Comparison of ENCODE assay signal across 1 cellular context in genomic region chr5:131167615-131168014, GRCh38.
A peak's percentile ranks its signal among the peaks of the same experiment; 100 is the strongest.
TF ChIP-seq lines count a peak whose summit lies in the region.

No MANE protein-coding gene starts in this region.

TF ChIP-seq in K562, 482 proteins besides CTCF, POLR2A, EP300 and RAD21:
- TF ChIP-seq, protein P1, sequence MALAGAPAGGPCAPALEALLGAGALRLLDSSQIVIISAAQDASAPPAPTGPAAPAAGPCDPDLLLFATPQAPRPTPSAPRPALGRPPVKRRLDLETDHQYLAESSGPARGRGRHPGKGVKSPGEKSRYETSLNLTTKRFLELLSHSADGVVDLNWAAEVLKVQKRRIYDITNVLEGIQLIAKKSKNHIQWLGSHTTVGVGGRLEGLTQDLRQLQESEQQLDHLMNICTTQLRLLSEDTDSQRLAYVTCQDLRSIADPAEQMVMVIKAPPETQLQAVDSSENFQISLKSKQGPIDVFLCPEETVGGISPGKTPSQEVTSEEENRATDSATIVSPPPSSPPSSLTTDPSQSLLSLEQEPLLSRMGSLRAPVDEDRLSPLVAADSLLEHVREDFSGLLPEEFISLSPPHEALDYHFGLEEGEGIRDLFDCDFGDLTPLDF (CRISPR knock-in tag; IDR thresholded peaks at IDR 0.05), result peak; percentile 41; the same call in 1 of the 2 replicates
- TF ChIP-seq ZNF146 (CRISPR knock-in tag; IDR thresholded peaks at IDR 0.05; ENCODE audit: unreplicated experiment) (no peak), FOXA3 (CRISPR knock-in tag; conservative IDR thresholded peaks at IDR 0.05 in 1 of 2, IDR thresholded peaks at IDR 0.05 in 1 of 2) (no peak), HDAC1 (IDR thresholded peaks at IDR 0.05) (peak in 1 of 2 experiments; percentile 47; a peak in 1 of 4 replicates), ZC3H4 (CRISPR knock-in tag; IDR thresholded peaks at IDR 0.05; ENCODE audit: borderline replicate concordance) (no peak), EGR1 (conservative IDR thresholded peaks at IDR 0.05) (no peak), EP400 (IDR thresholded peaks at IDR 0.05) (0 out of 2 replicates have a peak, but pooled peaks have one; percentile 8), KDM1A (IDR thresholded peaks at IDR 0.05) (peak in 1 of 2 experiments; percentile 72; a peak in 2 of 4 replicates), ZC3H11A (IDR thresholded peaks at IDR 0.05; ENCODE audit: low read depth, low read length) (no peak), FOXP1 (CRISPR knock-in tag; IDR thresholded peaks at IDR 0.05) (no peak), ZBTB8A (IDR thresholded peaks at IDR 0.05; ENCODE audit: partially characterized antibody) (peak; percentile 53), CREBBP (IDR thresholded peaks at IDR 0.05; ENCODE audit: low read depth, low read length) (no peak), KAT7 (CRISPR knock-in tag; IDR thresholded peaks at IDR 0.05; ENCODE audit: borderline replicate concordance) (no peak), HMGN3 (IDR thresholded peaks at IDR 0.05; ENCODE audit: borderline replicate concordance, extremely low read depth, insufficient read length, low read depth, low read length) (no peak), HDAC6 (IDR thresholded peaks at IDR 0.05; ENCODE audit: low read depth, low read length) (no peak)
- TF ChIP-seq, protein P2, sequence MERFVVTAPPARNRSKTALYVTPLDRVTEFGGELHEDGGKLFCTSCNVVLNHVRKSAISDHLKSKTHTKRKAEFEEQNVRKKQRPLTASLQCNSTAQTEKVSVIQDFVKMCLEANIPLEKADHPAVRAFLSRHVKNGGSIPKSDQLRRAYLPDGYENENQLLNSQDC (CRISPR knock-in tag; IDR thresholded peaks at IDR 0.05), result no peak
- TF ChIP-seq, protein P3, sequence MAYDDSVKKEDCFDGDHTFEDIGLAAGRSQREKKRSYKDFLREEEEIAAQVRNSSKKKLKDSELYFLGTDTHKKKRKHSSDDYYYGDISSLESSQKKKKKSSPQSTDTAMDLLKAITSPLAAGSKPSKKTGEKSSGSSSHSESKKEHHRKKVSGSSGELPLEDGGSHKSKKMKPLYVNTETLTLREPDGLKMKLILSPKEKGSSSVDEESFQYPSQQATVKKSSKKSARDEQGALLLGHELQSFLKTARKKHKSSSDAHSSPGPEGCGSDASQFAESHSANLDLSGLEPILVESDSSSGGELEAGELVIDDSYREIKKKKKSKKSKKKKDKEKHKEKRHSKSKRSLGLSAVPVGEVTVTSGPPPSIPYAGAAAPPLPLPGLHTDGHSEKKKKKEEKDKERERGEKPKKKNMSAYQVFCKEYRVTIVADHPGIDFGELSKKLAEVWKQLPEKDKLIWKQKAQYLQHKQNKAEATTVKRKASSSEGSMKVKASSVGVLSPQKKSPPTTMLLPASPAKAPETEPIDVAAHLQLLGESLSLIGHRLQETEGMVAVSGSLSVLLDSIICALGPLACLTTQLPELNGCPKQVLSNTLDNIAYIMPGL (CRISPR knock-in tag; IDR thresholded peaks at IDR 0.05), result no peak
- TF ChIP-seq, protein P4, sequence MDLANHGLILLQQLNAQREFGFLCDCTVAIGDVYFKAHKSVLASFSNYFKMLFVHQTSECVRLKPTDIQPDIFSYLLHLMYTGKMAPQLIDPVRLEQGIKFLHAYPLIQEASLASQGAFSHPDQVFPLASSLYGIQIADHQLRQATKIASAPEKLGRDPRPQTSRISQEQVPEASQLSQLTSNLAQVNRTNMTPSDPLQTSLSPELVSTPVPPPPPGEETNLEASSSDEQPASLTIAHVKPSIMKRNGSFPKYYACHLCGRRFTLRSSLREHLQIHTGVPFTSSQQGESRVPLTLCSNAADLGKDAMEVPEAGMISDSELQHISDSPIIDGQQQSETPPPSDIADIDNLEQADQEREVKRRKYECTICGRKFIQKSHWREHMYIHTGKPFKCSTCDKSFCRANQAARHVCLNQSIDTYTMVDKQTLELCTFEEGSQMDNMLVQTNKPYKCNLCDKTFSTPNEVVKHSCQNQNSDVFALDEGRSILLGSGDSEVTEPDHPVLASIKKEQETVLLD (IDR thresholded peaks at IDR 0.05), result no peak
